In genomic region chrX:46325312-46325877, GRCh38 we compare ENCODE assay signal across 8 cellular contexts.
DNase-seq lines count a peak whose midpoint lies in the region; ATAC-seq, FAIRE-seq and TF ChIP-seq lines count a peak whose summit lies in the region.

No MANE protein-coding gene starts in this region.

- CTCF ChIA-PET in AG04450 (lab: Charles Lee): no interaction called here

- H3K27ac ChIP-seq in AG04450 (ENCODE audit: low read depth, low read length): peak overlapping the region; percentile 31
- peak overlapping the region; percentile 11 for H3K27ac ChIP-seq in brain microvascular endothelial cell
- no peak overlapping the region for H3K27ac ChIP-seq in prostate gland

- H3K4me3 ChIP-seq in AG04450 (ENCODE audit: low read depth, low read length): no peak overlapping the region
- H3K4me3 ChIP-seq in brain microvascular endothelial cell (ENCODE audit: low read depth, low read length): no peak overlapping the region
- H3K4me3 ChIP-seq in prostate gland: no peak overlapping the region

- POLR2A ChIA-PET in AG04450 (lab: Yijun Ruan, JAX): no interaction called here

- TF ChIP-seq CTCF in AG04450 (IDR thresholded peaks at IDR 0.05; ENCODE audit: low read depth, low read length) (no peak), brain microvascular endothelial cell (IDR thresholded peaks at IDR 0.05; ENCODE audit: low read depth, low read length, missing control alignments) (no peak), omental fat pad (IDR thresholded peaks at IDR 0.05) (no peak), prostate gland (IDR thresholded peaks at IDR 0.05) (no peak)

- no peak for TF ChIP-seq POLR2A in prostate gland (IDR thresholded peaks at IDR 0.05)

- no peaks in the 10 kb centered on the region for H3K4me1 ChIP-seq in prostate gland (replicated peaks)

- DNase-seq in AG04450 (ENCODE audit: low read depth, low spot score) (peak; percentile 1), RCC 7860 (ENCODE audit: low spot score) (peak; percentile 97), brain microvascular endothelial cell (peak; percentile 72), omental fat pad (ENCODE audit: low spot score) (no peak), NCI-H1417 (lab: John Stamatoyannopoulos, UW) (no peak), NCI-H1930 (lab: John Stamatoyannopoulos, UW) (no peak), prostate gland (ENCODE audit: low spot score) (no peak)

- in situ Hi-C loops in brain microvascular endothelial cell (cut with HindIII; ENCODE audit: low pct_ligation_motif_present, low sequenced_read_pairs): no loop called here

- H3K36me3 ChIP-seq in brain microvascular endothelial cell (replicated peaks) (no peaks in the 10 kb centered on the region), prostate gland (no peaks in the 10 kb centered on the region)

- intact Hi-C loops in prostate gland (cut with DNase I): no loop called here

- WGBS in prostate gland: 23% methylated on average over 5 of the region's 5 CpGs

- ATAC-seq in omental fat pad (ENCODE audit: low FRiP score) (peak; percentile 66), HG03039 (IDR thresholded peaks at IDR 0.05; ENCODE audit: unreplicated experiment) (no peak)

- H3K27me3 ChIP-seq in AG04450 (ENCODE audit: control insufficient read depth, insufficient read depth, low read length) (no peaks in the 10 kb centered on the region), brain microvascular endothelial cell (replicated peaks) (no peaks in the 10 kb centered on the region), prostate gland (replicated peaks; ENCODE audit: insufficient read depth) (no peaks in the 10 kb centered on the region)

- H3K9me3 ChIP-seq in AG04450 (ENCODE audit: control insufficient read depth, insufficient read depth, low read length): no peaks in the 10 kb centered on the region
- no peaks in the 10 kb centered on the region for H3K9me3 ChIP-seq in prostate gland

- FAIRE-seq in RCC 7860 (lab: Jason Lieb, UNC): peak; percentile 96

Comparison
In these comparisons a context has a peak if more than half of its experiments do, and no peak if none do; other contexts are left out.
1. DNase-seq: peak in AG04450 (single experiment), RCC 7860 (single experiment) and brain microvascular endothelial cell (single experiment); none in omental fat pad (single experiment), NCI-H1417 (0 of 3), NCI-H1930 (0 of 2) and prostate gland (single experiment).
2. H3K27ac ChIP-seq: peak in AG04450 (single experiment) and brain microvascular endothelial cell (single experiment); none in prostate gland (0 of 2).